Comparison of ENCODE assay signal across 19 cellular contexts in the genomic region with DNA sequence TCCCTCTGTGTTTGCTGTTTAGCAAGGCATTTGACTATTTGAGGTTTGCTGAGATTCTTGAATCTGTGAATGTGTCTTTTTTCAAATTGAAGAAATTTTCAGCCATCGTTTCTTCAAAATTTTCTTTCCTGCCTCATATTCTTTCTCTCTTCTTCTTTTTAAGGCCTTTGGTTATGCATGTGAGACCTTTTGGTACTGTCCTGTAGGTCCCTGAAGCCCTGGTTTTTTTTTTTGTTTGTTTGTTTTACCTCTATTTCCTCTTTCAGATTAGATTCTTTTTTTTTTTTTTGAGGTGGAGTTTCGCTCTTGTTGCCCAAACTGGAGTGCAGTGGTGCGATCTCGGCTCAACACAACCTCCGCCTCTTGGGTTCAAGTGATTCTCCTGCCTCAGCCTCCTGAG. TPM values are rescaled to one million over a fixed set of nuclear protein-coding genes. Genes with fewer than 3 reads are reported as not detected.
DNase-seq lines count a peak whose midpoint lies in the region; ATAC-seq, FAIRE-seq and TF ChIP-seq lines count a peak whose summit lies in the region.
"Had no signal": no experiment of that assay in that cellular context is flagged by ENCODE, and none has a peak within 500 bp of the region (broad histone marks: within the 10 kb centered on the region; RNA-seq: fewer than 3 reads in every experiment).

No MANE protein-coding gene starts in this region.

- no peak for TF ChIP-seq EP300 in HepG2 (IDR thresholded peaks at IDR 0.05; ENCODE audit: low read depth in 2 of 2, low read length in 2 of 2)
- TF ChIP-seq EP300 in HepG2 (CRISPR knock-in tag; IDR thresholded peaks at IDR 0.05; ENCODE audit: borderline replicate concordance), result no peak

- no TSS peak for BruUV-seq in HepG2 (replicated peaks; lab: Mats Ljungman, UMichigan)
- no TSS peak for BruUV-seq in IMR-90 (replicated peaks; lab: Mats Ljungman, UMichigan)

- H3K14ac ChIP-seq in IMR-90 (replicated peaks; ENCODE audit: low read depth, low read length), result no peak overlapping the region

- no peak overlapping the region for H2BK120ac ChIP-seq in IMR-90 (ENCODE audit: low read depth, low read length)

- DNase-seq in HepG2 (ENCODE audit: low spot score) (no peak), right lobe of liver (no peak), IMR-90 (no peak), glutamatergic neuron (no peak), type B pancreatic cell (ENCODE audit: extremely low spot score, unreplicated experiment) (no peak), NCI-H1694 treated with DMSO at 0.1 percent for 48 hours (lab: John Stamatoyannopoulos, UW) (no peak), NCI-H2029 (lab: John Stamatoyannopoulos, UW) (no peak)
- DNase-seq in stimulated activated CD4-positive, alpha-beta T cell treated with anti-CD3 and anti-CD28 coated beads, Interleukin-12 subunit alpha, Interleukin-12 subunit beta, amount 100 ng/mL, for 4 hours, result no peak
- DNase-seq: COR-L47, EL, NCI-H1105 treated with DMSO at 0.1 percent for 48 hours, NCI-H187 treated with DMSO at 0.1 percent for 48 hours, NCI-H69, OCI-M1, SHP77 treated with DMSO at 0.1 percent for 48 hours had no signal

- H3K27me3 ChIP-seq in HepG2 (ENCODE audit: control insufficient read depth in 1 of 2, insufficient read depth in 2 of 2, low read length in 2 of 2) (no peaks in the 10 kb centered on the region), right lobe of liver (no peaks in the 10 kb centered on the region), IMR-90 (ENCODE audit: control insufficient read depth, insufficient read depth, low read length) (no peaks in the 10 kb centered on the region)

- dilution Hi-C loops in IMR-90 (cut with HindIII; ENCODE audit: low sequenced_read_pairs, unreplicated experiment), result no loop called here

- H3K4ac ChIP-seq in IMR-90 (ENCODE audit: low read depth, low read length), result no peak overlapping the region

- no peaks in the 10 kb centered on the region for H3K9me1 ChIP-seq in IMR-90 (ENCODE audit: insufficient read depth, low read length)

- peaks cover 20 to 47% of the 10 kb centered on the region in 2 experiments for H3K79me1 ChIP-seq in IMR-90 (ENCODE audit: low read depth in 1 of 2, low read length in 2 of 2)

- H3K36me3 Mint-ChIP-seq in glutamatergic neuron (ENCODE audit: unreplicated experiment), result no peaks in the 10 kb centered on the region
- peaks cover 27% of the 10 kb centered on the region for H3K36me3 Mint-ChIP-seq in type B pancreatic cell

- no peak overlapping the region for H3K27ac ChIP-seq in HepG2 (ENCODE audit: extremely low read length, insufficient read depth, low read length)
- no peak overlapping the region for H3K27ac ChIP-seq in right lobe of liver
- no peak overlapping the region for H3K27ac ChIP-seq in IMR-90 (ENCODE audit: insufficient read depth, low read length)
- H3K27ac ChIP-seq: C4-2B had no signal

- H3K23ac ChIP-seq in IMR-90 (ENCODE audit: low read depth, low read length), result peak overlapping the region; percentile 65; the same call in 1 of the 2 replicates

- H3K9ac ChIP-seq in HepG2 (ENCODE audit: insufficient read depth, low read depth, low read length) (no peak overlapping the region), IMR-90 (ENCODE audit: low read depth, low read length) (no peak overlapping the region)

- H3K4me3 Mint-ChIP-seq in glutamatergic neuron (ENCODE audit: unreplicated experiment), result no peak overlapping the region
- no peak overlapping the region for H3K4me3 Mint-ChIP-seq in type B pancreatic cell

- H4K5ac ChIP-seq in IMR-90 (ENCODE audit: low read depth, low read length), result no peak overlapping the region

- H3K4me2 ChIP-seq in HepG2 (ENCODE audit: low read depth, low read length) (no peak overlapping the region), IMR-90 (ENCODE audit: low read depth, low read length) (no peak overlapping the region)

- no peak overlapping the region for H2BK20ac ChIP-seq in IMR-90 (ENCODE audit: low read depth, low read length)

- no peak overlapping the region for H2AK5ac ChIP-seq in IMR-90 (ENCODE audit: low read depth, low read length)

- in situ Hi-C loops in HepG2 (cut with HindIII; ENCODE audit: extremely low pct_ligation_motif_present, low pct_unique_long_range_greater_than_20kb) (no loop called here), IMR-90 (cut with MboI; ENCODE audit: low sequenced_read_pairs) (no loop called here)

- intact Hi-C loops in HepG2 (cut with micrococcal nuclease; ENCODE audit: unreplicated experiment), result no loop called here
- intact Hi-C loops in right lobe of liver (cut with DNase I), result no loop called here
- intact Hi-C loops in IMR-90 (cut with micrococcal nuclease), result no loop called here

- no peak overlapping the region for H2BK5ac ChIP-seq in IMR-90 (ENCODE audit: low read depth, low read length, poor library complexity, severe bottlenecking)

- H4K8ac ChIP-seq in IMR-90 (ENCODE audit: low read depth in 2 of 2, low read length in 2 of 2), result no peak overlapping the region

- H4K20me1 ChIP-seq in HepG2 (ENCODE audit: insufficient read depth, low read length) (0 out of 2 replicates have a peak, but pooled peaks cover 9% of the 10 kb centered on the region), IMR-90 (ENCODE audit: insufficient read depth, low read length) (peaks cover 34% of the 10 kb centered on the region)

- no peaks in the 10 kb centered on the region for H3K9me3 ChIP-seq in HepG2 (ENCODE audit: low read length)
- H3K9me3 ChIP-seq in right lobe of liver, result no peaks in the 10 kb centered on the region
- H3K9me3 ChIP-seq in IMR-90 (ENCODE audit: control insufficient read depth, insufficient read depth, low read length), result no peaks in the 10 kb centered on the region

- H3K4me1 Mint-ChIP-seq in glutamatergic neuron (ENCODE audit: low read depth, unreplicated experiment) (peaks cover 3% of the 10 kb centered on the region), type B pancreatic cell (ENCODE audit: unreplicated experiment) (peaks cover 12% of the 10 kb centered on the region)

- H3K4me3 ChIP-seq in HepG2 (replicated peaks in 1 of 3; ENCODE audit: insufficient read depth in 1 of 3, low read depth in 2 of 3, low read length in 3 of 3) (no peak overlapping the region), right lobe of liver (no peak overlapping the region), IMR-90 (ENCODE audit: insufficient read depth, low read depth, low read length) (no peak overlapping the region)

- 99% methylated on average over 5 of the region's 5 CpGs for WGBS in HepG2 (ENCODE audit: low lambda C conversion rate)
- 93% methylated on average over 4 of the region's 5 CpGs for WGBS in right lobe of liver (ENCODE audit: insufficient coverage, low coverage, low lambda C conversion rate, missing lambda C conversion rate)
- no CpG with 5 or more reads among the region's 5 CpGs for WGBS in IMR-90 (ENCODE audit: extremely low coverage in 2 of 2, insufficient read length in 1 of 2), 2 experiments

- H4K91ac ChIP-seq in IMR-90 (ENCODE audit: insufficient read depth, low read depth, low read length), result no peak overlapping the region

- no peak overlapping the region for H2BK15ac ChIP-seq in IMR-90 (ENCODE audit: low read depth, low read length)

- H2AFZ ChIP-seq in HepG2 (ENCODE audit: low read length) (no peak overlapping the region), IMR-90 (replicated peaks; ENCODE audit: low read length, poor library complexity) (no peak overlapping the region)

- H3K18ac ChIP-seq in IMR-90 (ENCODE audit: low read depth, low read length), result no peak overlapping the region

- no peak overlapping the region for H2AK9ac ChIP-seq in IMR-90 (replicated peaks; ENCODE audit: low read depth, low read length, poor library complexity)

- H3K27ac Mint-ChIP-seq in glutamatergic neuron (ENCODE audit: unreplicated experiment) (peak overlapping the region; percentile 1), type B pancreatic cell (peak overlapping the region; percentile 9)

- TF ChIP-seq CTCF in HepG2 (CRISPR knock-in tag; IDR thresholded peaks at IDR 0.05), result no peak
- no peak for TF ChIP-seq CTCF in right lobe of liver (IDR thresholded peaks at IDR 0.05)
- no peak for TF ChIP-seq CTCF in IMR-90 (conservative IDR thresholded peaks at IDR 0.05; ENCODE audit: low read depth, low read length)
- TF ChIP-seq CTCF in glutamatergic neuron (IDR thresholded peaks at IDR 0.05; ENCODE audit: partially characterized antibody, unreplicated experiment), result no peak
- TF ChIP-seq CTCF in type B pancreatic cell (conservative IDR thresholded peaks at IDR 0.05), result no peak

- ATAC-seq in HepG2 (no peak), right lobe of liver (no peak), IMR-90 (ENCODE audit: low read depth) (no peak)
- ATAC-seq: HCT116, SK-N-SH treated with all-trans-retinoic acid at 6 μM for 48 hours had no signal

- peaks cover 16% of the 10 kb centered on the region for H3K4me1 ChIP-seq in HepG2 (ENCODE audit: insufficient read depth, low read length)
- peaks cover 0 to under 1% (median 0%) of the 10 kb centered on the region in 4 donors for H3K4me1 ChIP-seq in right lobe of liver
- peaks cover 3% of the 10 kb centered on the region for H3K4me1 ChIP-seq in IMR-90 (ENCODE audit: control insufficient read depth, insufficient read depth, low read length)

- CTCF ChIA-PET in HepG2 (lab: Yijun Ruan, JAX; ENCODE audit: low intra/inter-chr PET ratio, low total read pairs), result no interaction called here
- CTCF ChIA-PET in IMR-90 (lab: Yijun Ruan, JAX), result interaction anchor here (0.6 kb wide), 1 partner anchor 188 kb away, joined by 5 read pairs; no protein-coding TSS in a partner anchor

- H3K56ac ChIP-seq in IMR-90 (ENCODE audit: extremely low read depth, insufficient read depth, low read length), result no peak overlapping the region

- no peak for FAIRE-seq in HepG2 (lab: Jason Lieb, UNC)
- FAIRE-seq: GM19239 had no signal

- no peak for TF ChIP-seq RAD21 in HepG2 (CRISPR knock-in tag; IDR thresholded peaks at IDR 0.05)
- no peak for TF ChIP-seq RAD21 in IMR-90 (IDR thresholded peaks at IDR 0.05; ENCODE audit: low read length)

- POLR2A ChIA-PET in HepG2 (lab: Yijun Ruan, JAX), result no interaction called here
- POLR2A ChIA-PET in IMR-90 (lab: Charles Lee; ENCODE audit: unreplicated experiment), result no interaction called here

- H3K27me3 Mint-ChIP-seq in glutamatergic neuron (ENCODE audit: unreplicated experiment) (no peaks in the 10 kb centered on the region), type B pancreatic cell (no peaks in the 10 kb centered on the region)

- H3K79me2 ChIP-seq in HepG2 (ENCODE audit: insufficient read depth, low read length), result peaks cover 93% of the 10 kb centered on the region

- H3K36me3 ChIP-seq in HepG2 (replicated peaks in 1 of 2; ENCODE audit: control insufficient read depth in 1 of 2, insufficient read depth in 2 of 2, low read length in 2 of 2) (peaks cover 5 to 34% of the 10 kb centered on the region in 2 experiments), right lobe of liver (no peaks in the 10 kb centered on the region), IMR-90 (ENCODE audit: control insufficient read depth, insufficient read depth, low read length) (0 out of 2 replicates have a peak, but pooled peaks cover 2% of the 10 kb centered on the region)

- TF ChIP-seq POLR2A in HepG2 (IDR thresholded peaks at IDR 0.05; ENCODE audit: insufficient read depth in 1 of 2, low read depth in 2 of 2, low read length in 2 of 2) (no peak), right lobe of liver (IDR thresholded peaks at IDR 0.05) (no peak), IMR-90 (IDR thresholded peaks at IDR 0.05; ENCODE audit: low read depth, low read length) (no peak)

- H3K9me3 Mint-ChIP-seq in glutamatergic neuron (ENCODE audit: unreplicated experiment) (peaks cover 2% of the 10 kb centered on the region), type B pancreatic cell (peaks cover 4% of the 10 kb centered on the region)

RNA-seq across cellular contexts. Expression of a gene that starts 45.3 kb away (rescaled TPM):
- total RNA-seq in HepG2 (2016; rRNA removed; fragmentation: Illumina TruSeq; extraction: Trizol) (39.3 and 51.3 TPM in 2 replicates), right lobe of liver (10 to 100 TPM; 15.8 to 49.4 (median 20.1) TPM), IMR-90 (2012; rRNA removed) (29.0 and 31.9 TPM in 2 replicates), glutamatergic neuron (ENCODE audit: unreplicated experiment) (50.9 TPM), type B pancreatic cell (ENCODE audit: low replicate concordance) (45.8 and 46.8 TPM in 2 replicates)
- 32.5 and 35.1 TPM in 2 replicates for total RNA-seq in HepG2 (2016; cell fraction: cytosol; rRNA removed; fragmentation: Illumina TruSeq; extraction: Trizol; ENCODE audit: low read depth)
- 40.6 and 48.2 TPM in 2 replicates for total RNA-seq in HepG2 (2016; cell fraction: insoluble cytoplasmic fraction; rRNA removed; fragmentation: Illumina TruSeq; extraction: Trizol)
- 43.6 and 51.5 TPM in 2 replicates for total RNA-seq in HepG2 (2016; cell fraction: membrane; rRNA removed; fragmentation: Illumina TruSeq; extraction: Trizol)
- 132 and 141 TPM in 2 replicates for total RNA-seq in HepG2 (2016; cell fraction: nucleus; rRNA removed; fragmentation: Illumina TruSeq; extraction: Trizol)
- polyA plus RNA-seq in HepG2 (2011; rRNA removed) (72.1 and 84.1 TPM in 2 replicates), IMR-90 (2012; rRNA removed) (22.5 and 23.9 TPM in 2 replicates)
- polyA plus RNA-seq in HepG2 (2011; cell fraction: cytosol; rRNA removed), result 52.6 and 55.4 TPM in 2 replicates
- polyA plus RNA-seq in HepG2 (2011; cell fraction: nucleus; rRNA removed), result 70.8 and 78.9 TPM in 2 replicates
- polyA plus RNA-seq in HepG2 (2012), result 36.4 and 36.6 TPM in 2 replicates
- 39.6 and 43.2 TPM in 2 replicates for polyA plus RNA-seq in HepG2 (2016; cell fraction: cytosol; fragmentation: Illumina TruSeq; extraction: Trizol; ENCODE audit: low read depth)
- polyA plus RNA-seq in HepG2 (2016; cell fraction: insoluble cytoplasmic fraction; fragmentation: Illumina TruSeq; extraction: Trizol; ENCODE audit: low read depth), result 41.2 and 47.5 TPM in 2 replicates
- polyA plus RNA-seq in HepG2 (2016; cell fraction: membrane; fragmentation: Illumina TruSeq; extraction: Trizol; ENCODE audit: low read depth), result 46.0 and 49.8 TPM in 2 replicates
- 59.3 and 60.4 TPM in 2 replicates for polyA plus RNA-seq in HepG2 (2016; cell fraction: nucleus; fragmentation: Illumina TruSeq; extraction: Trizol; ENCODE audit: insufficient read depth, low read depth)
- 65.5 and 210 TPM in 2 replicates for polyA minus RNA-seq in HepG2 (2011; rRNA and poly(A)+ RNA removed; ENCODE audit: low replicate concordance)
- 28.0 and 33.0 TPM in 2 replicates for polyA minus RNA-seq in HepG2 (2011; cell fraction: cytosol; rRNA and poly(A)+ RNA removed)
- polyA minus RNA-seq in HepG2 (2011; cell fraction: nucleus; rRNA and poly(A)+ RNA removed), result 342 and 460 TPM in 2 replicates
- polyA plus RNA-seq in IMR-90 (2012; cell fraction: cytosol; rRNA removed), result 7.2 and 17.6 TPM in 2 replicates
- 27.3 and 103 TPM in 2 replicates for polyA plus RNA-seq in IMR-90 (2012; cell fraction: nucleus; rRNA removed; ENCODE audit: low replicate concordance)

RNA-seq across cellular contexts. Expression of a gene that starts 53.8 kb away (rescaled TPM):
- total RNA-seq in HepG2 (2016; rRNA removed; fragmentation: Illumina TruSeq; extraction: Trizol) (1.4 and 1.5 TPM in 2 replicates), right lobe of liver (1 to 10 TPM in 5 of 6 experiments, under 1 TPM in 1; 0.31 to 3.9 (median 2.1) TPM), IMR-90 (2012; rRNA removed) (0.56 and 0.72 TPM in 2 replicates), glutamatergic neuron (ENCODE audit: unreplicated experiment) (1.3 TPM), type B pancreatic cell (ENCODE audit: low replicate concordance) (9.6 and 24.3 TPM in 2 replicates)
- total RNA-seq in HepG2 (2016; cell fraction: cytosol; rRNA removed; fragmentation: Illumina TruSeq; extraction: Trizol; ENCODE audit: low read depth), result 0.35 and 0.40 TPM in 2 replicates
- 1.1 and 1.2 TPM in 2 replicates for total RNA-seq in HepG2 (2016; cell fraction: insoluble cytoplasmic fraction; rRNA removed; fragmentation: Illumina TruSeq; extraction: Trizol)
- total RNA-seq in HepG2 (2016; cell fraction: membrane; rRNA removed; fragmentation: Illumina TruSeq; extraction: Trizol), result 1.1 TPM in 2 replicates
- 1.4 TPM in 2 replicates for total RNA-seq in HepG2 (2016; cell fraction: nucleus; rRNA removed; fragmentation: Illumina TruSeq; extraction: Trizol)
- polyA plus RNA-seq in HepG2 (2011; rRNA removed) (0.29 and 0.73 TPM in 2 replicates), IMR-90 (2012; rRNA removed) (0.24 and 0.36 TPM in 2 replicates)
- 0.17 and 0.19 TPM in 2 replicates for polyA plus RNA-seq in HepG2 (2011; cell fraction: cytosol; rRNA removed)
- polyA plus RNA-seq in HepG2 (2011; cell fraction: nucleus; rRNA removed), result 0.45 and 0.59 TPM in 2 replicates
- 0.24 and 0.85 TPM in 2 replicates for polyA plus RNA-seq in HepG2 (2012)
- polyA plus RNA-seq in HepG2 (2016; cell fraction: cytosol; fragmentation: Illumina TruSeq; extraction: Trizol; ENCODE audit: low read depth), result 0.11 and 0.58 TPM in 2 replicates
- 0.67 and 0.78 TPM in 2 replicates for polyA plus RNA-seq in HepG2 (2016; cell fraction: insoluble cytoplasmic fraction; fragmentation: Illumina TruSeq; extraction: Trizol; ENCODE audit: low read depth)
- polyA plus RNA-seq in HepG2 (2016; cell fraction: membrane; fragmentation: Illumina TruSeq; extraction: Trizol; ENCODE audit: low read depth), result 0.33 and 0.58 TPM in 2 replicates
- 2.7 and 2.8 TPM in 2 replicates for polyA plus RNA-seq in HepG2 (2016; cell fraction: nucleus; fragmentation: Illumina TruSeq; extraction: Trizol; ENCODE audit: insufficient read depth, low read depth)
- polyA minus RNA-seq in HepG2 (2011; rRNA and poly(A)+ RNA removed; ENCODE audit: low replicate concordance), result 0.12 and 0.28 TPM in 2 replicates
- 0.49 and 0.88 TPM in 2 replicates for polyA minus RNA-seq in HepG2 (2011; cell fraction: cytosol; rRNA and poly(A)+ RNA removed)
- 0.50 and 0.52 TPM in 2 replicates for polyA minus RNA-seq in HepG2 (2011; cell fraction: nucleus; rRNA and poly(A)+ RNA removed)
- 0.16 and 0.42 TPM in 2 replicates for polyA plus RNA-seq in IMR-90 (2012; cell fraction: cytosol; rRNA removed)
- 0.36 and 2.0 TPM in 2 replicates for polyA plus RNA-seq in IMR-90 (2012; cell fraction: nucleus; rRNA removed; ENCODE audit: low replicate concordance)
